Comparison of ENCODE assay signal across 20 cellular contexts in genomic region chr1:201681375-201681774, GRCh38.
A peak's percentile ranks its signal among the peaks of the same experiment; 100 is the strongest.
DNase-seq lines count a peak whose midpoint lies in the region; ATAC-seq and TF ChIP-seq lines count a peak whose summit lies in the region.
"Had no signal": no experiment of that assay in that cellular context is flagged by ENCODE, and none has a peak within 500 bp of the region (broad histone marks: within the 10 kb centered on the region; RNA-seq: fewer than 3 reads in every experiment).

No MANE protein-coding gene starts in this region.

- H3K27ac ChIP-seq in right lobe of liver (no peak overlapping the region), prostate gland (no peak overlapping the region)

- WGBS in right lobe of liver (ENCODE audit: insufficient coverage, low coverage, low lambda C conversion rate, missing lambda C conversion rate): 56% methylated on average over 8 of the region's 8 CpGs
- 79% methylated on average over 8 of the region's 8 CpGs for WGBS in prostate gland

- H3K4me3 ChIP-seq in right lobe of liver (no peak overlapping the region), prostate gland (no peak overlapping the region)

- TF ChIP-seq CTCF in omental fat pad (IDR thresholded peaks at IDR 0.05) (no peak), right lobe of liver (IDR thresholded peaks at IDR 0.05) (no peak), prostate gland (IDR thresholded peaks at IDR 0.05) (no peak)

- H3K36me3 ChIP-seq in right lobe of liver (no peaks in the 10 kb centered on the region), prostate gland (no peaks in the 10 kb centered on the region)

- H3K27me3 ChIP-seq in right lobe of liver (no peaks in the 10 kb centered on the region), prostate gland (replicated peaks; ENCODE audit: insufficient read depth) (no peaks in the 10 kb centered on the region)

- TF ChIP-seq POLR2A in right lobe of liver (IDR thresholded peaks at IDR 0.05) (no peak), prostate gland (IDR thresholded peaks at IDR 0.05) (no peak)

- DNase-seq in Right ventricle myocardium inferior (ENCODE audit: missing footprints): no peak
- no peak for DNase-seq in cardiac septum (ENCODE audit: low spot score)
- peak; percentile 62 for DNase-seq in Right ventricle myocardium superior
- no peak for DNase-seq in omental fat pad (ENCODE audit: low spot score)
- DNase-seq in right lobe of liver: no peak
- no peak for DNase-seq in NCI-H146 treated with DMSO at 0.1 percent for 48 hours (lab: John Stamatoyannopoulos, UW; ENCODE audit: unreplicated experiment)
- no peak for DNase-seq in KG1 (lab: John Stamatoyannopoulos, UW)
- DNase-seq in prostate gland (ENCODE audit: low spot score): no peak
- DNase-seq: 8988T; CD4-positive, CD25-positive, alpha-beta regulatory T cell; COR-L47; DMS153; GF-D8; KBM-7; NCI-H1417 treated with DMSO at 0.1 percent for 48 hours; NCI-H2029; NCI-H345; NCI-H524 treated with DMSO at 0.1 percent for 48 hours; PC-3; RPMI8226 had no signal

- intact Hi-C loops in Right ventricle myocardium inferior (cut with DNase I): no loop called here
- intact Hi-C loops in cardiac septum (cut with DNase I): no loop called here
- intact Hi-C loops in Right ventricle myocardium superior (cut with DNase I): no loop called here
- intact Hi-C loops in right lobe of liver (cut with DNase I): no loop called here
- intact Hi-C loops in prostate gland (cut with DNase I): no loop called here

- ATAC-seq in Right ventricle myocardium inferior: peak; percentile 88
- peak; percentile 82 for ATAC-seq in Right ventricle myocardium superior (ENCODE audit: poor library complexity)
- peak; percentile 19 for ATAC-seq in omental fat pad (ENCODE audit: low FRiP score)
- no peak for ATAC-seq in right lobe of liver
- ATAC-seq: PC-3 had no signal

- H3K4me1 ChIP-seq in right lobe of liver (peaks cover 0 to 1% (median 0%) of the 10 kb centered on the region in 4 donors), prostate gland (replicated peaks) (no peaks in the 10 kb centered on the region)

- H3K9me3 ChIP-seq in right lobe of liver (no peaks in the 10 kb centered on the region), prostate gland (no peaks in the 10 kb centered on the region)

Comparison
In these comparisons a context has a peak if more than half of its experiments do, and no peak if none do; other contexts are left out.
1. ATAC-seq: peak in Right ventricle myocardium inferior (single experiment), Right ventricle myocardium superior (single experiment) and omental fat pad (single experiment); none in right lobe of liver (0 of 4).